29 cellular contexts compared by ENCODE assay signal in genomic region chr6:20441236-20441635, GRCh38.
"Had no signal": no experiment of that assay in that cellular context is flagged by ENCODE, and none has a peak within 500 bp of the region (broad histone marks: within the 10 kb centered on the region; RNA-seq: fewer than 3 reads in every experiment).

No MANE protein-coding gene starts in this region.

- H3K9me3 Mint-ChIP-seq: activated T-helper 17 cell treated with anti-CD3 and anti-CD28 coated beads, Interleukin-2, amount 50 U/mL, for 72 hours; immature natural killer cell had no signal

- H3K4me3 ChIP-seq: heart left ventricle had no signal

- H3K27me3 ChIP-seq: brain microvascular endothelial cell, foreskin keratinocyte, heart left ventricle had no signal

- H3K27ac Mint-ChIP-seq: activated B cell treated with CpG ODN at 0.5 μM for 24 hours; activated CD8-positive, alpha-beta T cell treated with anti-CD3 and anti-CD28 coated beads for 36 hours; activated T-helper 17 cell treated with anti-CD3 and anti-CD28 coated beads, Interleukin-2, amount 50 U/mL, for 72 hours; naive thymus-derived CD4-positive, alpha-beta T cell; T-helper 17 cell had no signal

- ATAC-seq: activated CD8-positive, alpha-beta T cell treated with anti-CD3 and anti-CD28 coated beads for 36 hours; activated T-cell treated with anti-CD3 and anti-CD28 coated beads, Interleukin-2, amount 50 U/mL, for 4 hours; activated T-helper 17 cell treated with anti-CD3 and anti-CD28 coated beads, Interleukin-2, amount 50 U/mL, for 72 hours; esophagus mucosa; foreskin keratinocyte; heart left ventricle; left colon; naive thymus-derived CD4-positive, alpha-beta T cell; T-helper 17 cell had no signal

- H3K4me3 Mint-ChIP-seq: activated B cell treated with CpG ODN at 0.5 μM for 24 hours; activated CD8-positive, alpha-beta T cell treated with anti-CD3 and anti-CD28 coated beads for 36 hours; activated T-cell treated with anti-CD3 and anti-CD28 coated beads, Interleukin-2, amount 50 U/mL, for 4 hours; activated T-helper 17 cell treated with anti-CD3 and anti-CD28 coated beads, Interleukin-2, amount 50 U/mL, for 72 hours; immature natural killer cell; naive thymus-derived CD4-positive, alpha-beta T cell; T-helper 17 cell had no signal

- H3K9me3 ChIP-seq: heart left ventricle had no signal

- FAIRE-seq: astrocyte, endothelial cell of umbilical vein, kidney, urothelium cell line had no signal

- H3K27ac ChIP-seq: brain microvascular endothelial cell, foreskin keratinocyte had no signal

- H3K27me3 Mint-ChIP-seq: activated B cell treated with CpG ODN at 0.5 μM for 24 hours; activated CD8-positive, alpha-beta T cell treated with anti-CD3 and anti-CD28 coated beads for 36 hours; activated T-helper 17 cell treated with anti-CD3 and anti-CD28 coated beads, Interleukin-2, amount 50 U/mL, for 72 hours; naive thymus-derived CD4-positive, alpha-beta T cell; T-helper 17 cell had no signal

- DNase-seq: activated B cell treated with CpG ODN at 0.5 μM for 24 hours; activated CD4-positive, alpha-beta T cell treated with anti-CD3 and anti-CD28 coated beads, Interleukin-2, amount 50 U/mL, for 1 hour; activated CD8-positive, alpha-beta T cell treated with anti-CD3 and anti-CD28 coated beads for 36 hours; activated gamma-delta T cell treated with Interleukin-2 at 50 U/mL for 16 hours; activated naive CD4-positive, alpha-beta T cell treated with anti-CD3 and anti-CD28 coated beads, Interleukin-2, amount 50 U/mL, for 16 hours; activated T-cell treated with anti-CD3 and anti-CD28 coated beads, Interleukin-2, amount 50 U/mL, for 4 hours; amniotic stem cell; brain microvascular endothelial cell; cortex of kidney; foreskin keratinocyte; heart left ventricle; hypothalamus; immature natural killer cell; kidney; left colon; mammary epithelial cell; midbrain; naive thymus-derived CD4-positive, alpha-beta T cell; posterior cingulate gyrus; stimulated activated CD4-positive, alpha-beta T cell treated with anti-CD3 and anti-CD28 coated beads, Interleukin-15, amount 100 ng/mL, for 24 hours; stimulated activated CD4-positive, alpha-beta T cell treated with anti-CD3 and anti-CD28 coated beads, Interleukin-2, amount 100 ng/mL, for 24 hours; stimulated activated naive CD4-positive, alpha-beta T cell treated with Interleukin-2 at 50 U/mL for 16 hours; T-helper 17 cell; trophoblast cell had no signal
